Comparison of ENCODE assay signal across 13 cellular contexts in genomic region chr5:124907098-124907644, GRCh38.
A peak's percentile ranks its signal among the peaks of the same experiment; 100 is the strongest.
DNase-seq lines count a peak whose midpoint lies in the region; ATAC-seq and TF ChIP-seq lines count a peak whose summit lies in the region.
"Had no signal": no experiment of that assay in that cellular context is flagged by ENCODE, and none has a peak within 500 bp of the region (broad histone marks: within the 10 kb centered on the region; RNA-seq: fewer than 3 reads in every experiment).

No MANE protein-coding gene starts in this region.

- peak overlapping the region; percentile 63 for H3K4me2 ChIP-seq in osteoblast (ENCODE audit: insufficient read depth, low read length)

- peaks cover 50% of the 10 kb centered on the region for H3K4me1 ChIP-seq in cardiac muscle cell (ENCODE audit: low read depth)
- peaks cover 13% of the 10 kb centered on the region for H3K4me1 ChIP-seq in osteoblast (ENCODE audit: insufficient read depth, low read length)

- no peaks in the 10 kb centered on the region for H3K36me3 Mint-ChIP-seq in glutamatergic neuron (ENCODE audit: unreplicated experiment)
- H3K36me3 Mint-ChIP-seq in activated T-cell treated with anti-CD3 and anti-CD28 coated beads, Interleukin-2, amount 50 U/mL, for 24 hours (ENCODE audit: low read depth): no peaks in the 10 kb centered on the region
- H3K36me3 Mint-ChIP-seq: natural killer cell had no signal

- no peak overlapping the region for H3K4me3 Mint-ChIP-seq in glutamatergic neuron (ENCODE audit: unreplicated experiment)
- H3K4me3 Mint-ChIP-seq in activated T-cell treated with anti-CD3 and anti-CD28 coated beads, Interleukin-2, amount 50 U/mL, for 24 hours: no peak overlapping the region
- H3K4me3 Mint-ChIP-seq: natural killer cell had no signal

- H3K36me3 ChIP-seq in cardiac muscle cell: no peaks in the 10 kb centered on the region
- H3K36me3 ChIP-seq in osteoblast (ENCODE audit: insufficient read depth, low read length): no peaks in the 10 kb centered on the region

- ATAC-seq in left cardiac atrium (no peak), HG03280 (IDR thresholded peaks at IDR 0.05; ENCODE audit: unreplicated experiment) (no peak)
- ATAC-seq: natural killer cell had no signal

- no peaks in the 10 kb centered on the region for H3K9me3 Mint-ChIP-seq in glutamatergic neuron (ENCODE audit: unreplicated experiment)
- no peaks in the 10 kb centered on the region for H3K9me3 Mint-ChIP-seq in activated T-cell treated with anti-CD3 and anti-CD28 coated beads, Interleukin-2, amount 50 U/mL, for 24 hours
- H3K9me3 Mint-ChIP-seq: natural killer cell had no signal

- DNase-seq in cardiac muscle cell (ENCODE audit: low read depth in 1 of 2, low spot score in 1 of 2) (no peak), left cardiac atrium (no peak), glutamatergic neuron (no peak), osteoblast (ENCODE audit: insufficient read length, low spot score, missing footprints) (no peak), NCI-H345 (lab: John Stamatoyannopoulos, UW) (no peak)
- DNase-seq in stimulated activated CD4-positive, alpha-beta T cell treated with anti-CD3 and anti-CD28 coated beads, Interleukin-4, amount 100 ng/mL, for 24 hours: no peak
- DNase-seq in activated T-cell treated with anti-CD3 and anti-CD28 coated beads, Interleukin-2, amount 50 U/mL, for 24 hours: no peak
- DNase-seq: amniotic stem cell; DMS79; natural killer cell; stimulated activated CD4-positive, alpha-beta T cell treated with anti-CD3 and anti-CD28 coated beads, Interleukin-1b, Interleukin-23, amount 100 ng/mL, for 48 hours; stimulated activated naive CD4-positive, alpha-beta T cell treated with Interleukin-2 at 50 U/mL for 16 hours had no signal

- peaks cover 40% of the 10 kb centered on the region for H3K4me1 Mint-ChIP-seq in glutamatergic neuron (ENCODE audit: low read depth, unreplicated experiment)
- peaks cover 12% of the 10 kb centered on the region for H3K4me1 Mint-ChIP-seq in activated T-cell treated with anti-CD3 and anti-CD28 coated beads, Interleukin-2, amount 50 U/mL, for 24 hours (ENCODE audit: low read depth)

- no peak for TF ChIP-seq CTCF in cardiac muscle cell (IDR thresholded peaks at IDR 0.05; ENCODE audit: low read depth, low read length)
- TF ChIP-seq CTCF in glutamatergic neuron (IDR thresholded peaks at IDR 0.05; ENCODE audit: partially characterized antibody, unreplicated experiment): no peak
- TF ChIP-seq CTCF in osteoblast (IDR thresholded peaks at IDR 0.05; ENCODE audit: extremely low read depth, low read depth, low read length): no peak

- no peak overlapping the region for H3K4me3 ChIP-seq in cardiac muscle cell
- H3K4me3 ChIP-seq in osteoblast (ENCODE audit: insufficient read depth, low read length): no peak overlapping the region

- H3K27me3 Mint-ChIP-seq in glutamatergic neuron (ENCODE audit: unreplicated experiment): peaks cover 3% of the 10 kb centered on the region
- H3K27me3 Mint-ChIP-seq in activated T-cell treated with anti-CD3 and anti-CD28 coated beads, Interleukin-2, amount 50 U/mL, for 24 hours: peaks cover 2% of the 10 kb centered on the region

- H3K27me3 ChIP-seq in cardiac muscle cell (no peaks in the 10 kb centered on the region), osteoblast (ENCODE audit: insufficient read depth, low read length) (no peaks in the 10 kb centered on the region)

- no peaks in the 10 kb centered on the region for H3K79me2 ChIP-seq in osteoblast (ENCODE audit: insufficient read depth, low read length)

- H3K27ac Mint-ChIP-seq in glutamatergic neuron (ENCODE audit: unreplicated experiment): peak overlapping the region; percentile 65
- H3K27ac Mint-ChIP-seq in activated T-cell treated with anti-CD3 and anti-CD28 coated beads, Interleukin-2, amount 50 U/mL, for 24 hours: no peak overlapping the region
- H3K27ac Mint-ChIP-seq: natural killer cell had no signal

- no peaks in the 10 kb centered on the region for H3K9me3 ChIP-seq in cardiac muscle cell (ENCODE audit: low read depth)
- no peaks in the 10 kb centered on the region for H3K9me3 ChIP-seq in osteoblast (ENCODE audit: low read depth, low read length)

- H4K20me1 ChIP-seq in osteoblast (ENCODE audit: insufficient read depth, low read length): no peaks in the 10 kb centered on the region

- H3K27ac ChIP-seq in cardiac muscle cell (peak overlapping the region; percentile 90), osteoblast (ENCODE audit: low read depth, low read length) (no peak overlapping the region)

- intact Hi-C loops in left cardiac atrium (cut with DNase I): loop anchor here in 1 of 2 donors (2.0 to 10.0 kb wide), 2 partner anchors 160 to 252 kb away; partner anchors contain the start of gene ZNF608

- no peak overlapping the region for H2AFZ ChIP-seq in osteoblast (ENCODE audit: low read length)
